ENCODE assay signal across 13 cellular contexts in the genomic region with DNA sequence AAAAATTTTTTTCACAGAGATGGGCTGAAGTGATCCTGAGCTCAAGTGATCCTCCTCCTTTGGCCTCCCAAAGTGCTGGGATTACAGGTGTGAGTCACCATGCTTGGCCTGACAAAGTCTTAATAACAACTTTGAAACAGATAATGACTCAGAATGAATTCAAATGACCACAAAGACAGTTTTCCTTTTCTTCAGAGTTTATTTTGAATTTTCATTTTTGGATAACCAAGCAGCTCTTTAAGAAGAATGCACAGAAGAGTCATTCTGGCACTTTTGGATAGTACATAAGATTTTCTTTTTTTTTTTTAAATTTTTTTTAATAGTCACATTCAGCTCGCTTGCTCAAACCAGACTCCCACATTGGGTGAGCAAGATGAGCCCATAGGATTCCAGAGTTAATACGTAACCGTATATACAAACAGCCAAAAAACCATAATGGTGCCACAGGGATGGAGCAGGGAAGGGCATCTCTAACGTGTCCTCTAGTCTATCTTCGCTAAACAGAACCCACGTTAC. TPM values are rescaled to one million over a fixed set of nuclear protein-coding genes. Genes with fewer than 3 reads are reported as not detected.
A peak's percentile ranks its signal among the peaks of the same experiment; 100 is the strongest.
DNase-seq lines count a peak whose midpoint lies in the region; TF ChIP-seq lines count a peak whose summit lies in the region.
"Had no signal": no experiment of that assay in that cellular context is flagged by ENCODE, and none has a peak within 500 bp of the region (broad histone marks: within the 10 kb centered on the region; RNA-seq: fewer than 3 reads in every experiment).

No MANE protein-coding gene starts in this region.

- peaks cover 0 to 11% (median 9%) of the 10 kb centered on the region in 4 donors for H3K4me1 ChIP-seq in stomach

- TF ChIP-seq CTCF in cardiac fibroblast (IDR thresholded peaks at IDR 0.05; ENCODE audit: low read depth, low read length) (no peak), stomach (IDR thresholded peaks at IDR 0.05) (no peak)

- no peak for TF ChIP-seq POLR2A in stomach (IDR thresholded peaks at IDR 0.05)

- H3K36me3 ChIP-seq in MG63 (peaks cover 49% of the 10 kb centered on the region), stomach (peaks cover 0 to 34% (median 27%) of the 10 kb centered on the region in 4 donors)

- H3K27ac ChIP-seq in stomach: no peak overlapping the region
- H3K27ac ChIP-seq: BLaER1 treated with 17β-estradiol and CSF1 and Interleukin-3, amounts not matched to agents 10 nM and 100 nM had no signal

- TF ChIP-seq EP300 in stomach (IDR thresholded peaks at IDR 0.05): no peak

- H3K27me3 ChIP-seq in MG63 (no peaks in the 10 kb centered on the region), stomach (no peaks in the 10 kb centered on the region)
- H3K27me3 ChIP-seq: BLaER1 treated with 17β-estradiol and CSF1 and Interleukin-3, amounts not matched to agents 10 nM and 100 nM; tibial nerve had no signal

- intact Hi-C loops in stomach (cut with DNase I; ENCODE audit: low total_unique reads): loop anchor here (5.0 kb wide), 1 partner anchor 161 kb away; a partner anchor contains a TSS

- peak; percentile 3 for DNase-seq in activated T-cell treated with anti-CD3 and anti-CD28 coated beads for 48 hours (ENCODE audit: low read depth)
- DNase-seq in activated T-cell treated with anti-CD3 and anti-CD28 coated beads, Interleukin-2, amount 50 U/mL, for 1 hour: no peak
- peak; percentile 50 for DNase-seq in MG63
- DNase-seq in cardiac fibroblast (ENCODE audit: low read depth in 2 of 2): peak; percentile 51 to 90
- DNase-seq in renal cortical epithelial cell (ENCODE audit: low read depth): peak; percentile 65
- DNase-seq in SKM-1 (lab: John Stamatoyannopoulos, UW; ENCODE audit: unreplicated experiment): no peak
- no peak for DNase-seq in effector CD8-positive, alpha-beta T cell (lab: John Stamatoyannopoulos, UW)
- no peak for DNase-seq in stomach
- DNase-seq: activated CD4-positive, alpha-beta T cell treated with anti-CD3 and anti-CD28 coated beads, Interleukin-2, amount 50 U/mL, for 4 hours; amygdala; NCI-H82 had no signal

- H3K9me3 ChIP-seq in MG63 (no peaks in the 10 kb centered on the region), stomach (no peaks in the 10 kb centered on the region)
- H3K9me3 ChIP-seq: BLaER1 treated with 17β-estradiol and CSF1 and Interleukin-3, amounts not matched to agents 10 nM and 100 nM; tibial nerve had no signal

- 86 to 93% (median 91%) methylated on average over 6 of the region's 6 CpGs for WGBS in stomach, 5 donors

- H3K4me3 ChIP-seq in MG63 (no peak overlapping the region), cardiac fibroblast (replicated peaks in 1 of 2; ENCODE audit: low read depth in 2 of 2, low read length in 2 of 2) (no peak overlapping the region), stomach (no peak overlapping the region)
- H3K4me3 ChIP-seq: BLaER1 treated with 17β-estradiol and CSF1 and Interleukin-3, amounts not matched to agents 10 nM and 100 nM; tibial nerve had no signal

RNA-seq across cellular contexts. Expression of a gene that starts 43.0 kb away (rescaled TPM):
- 115 and 134 TPM in 2 replicates for total RNA-seq in MG63 (2014; rRNA removed; shearing (Covaris generic); ENCODE audit: low replicate concordance)
- total RNA-seq in renal cortical epithelial cell (40.1 and 47.2 TPM in 2 replicates), stomach (100 to 1,000 TPM in 1 of 5 donors, 10 to 100 TPM in 3, 1 to 10 TPM in 1; 6.1 to 107 (median 12.9) TPM)
- 1 to 10 TPM; 5.5 to 7.6 (median 6.9) TPM for polyA plus RNA-seq in stomach

Comparison
In these comparisons a context has a peak if more than half of its experiments do, and no peak if none do; other contexts are left out.
1. DNase-seq: peak in activated T-cell treated with anti-CD3 and anti-CD28 coated beads for 48 hours (single experiment), MG63 (single experiment), cardiac fibroblast (2 of 2) and renal cortical epithelial cell (single experiment); none in activated T-cell treated with anti-CD3 and anti-CD28 coated beads, Interleukin-2, amount 50 U/mL, for 1 hour (single experiment), SKM-1 (single experiment), effector CD8-positive, alpha-beta T cell (single experiment) and stomach (single experiment).